In the genomic region with DNA sequence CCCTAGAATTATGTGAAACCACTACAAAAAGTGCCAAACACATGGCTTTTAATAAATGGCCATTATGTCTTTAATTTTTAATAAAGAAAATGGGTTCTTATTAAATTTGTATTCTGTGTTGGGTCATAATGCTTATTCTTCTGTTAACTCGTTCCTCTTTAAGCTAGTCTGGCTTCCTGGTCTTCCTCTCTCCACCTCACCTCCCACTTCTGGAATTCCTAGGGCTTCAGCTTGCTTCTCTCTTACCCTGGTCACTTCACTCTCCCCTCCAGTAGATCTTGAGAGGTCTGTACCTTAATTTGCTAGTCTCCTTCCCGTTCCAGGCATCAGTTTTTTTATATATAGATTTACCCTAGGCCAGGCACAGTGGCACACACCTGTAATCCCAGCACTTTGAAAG, we compare ENCODE assay signal across 8 cellular contexts.
DNase-seq lines count a peak whose midpoint lies in the region; TF ChIP-seq lines count a peak whose summit lies in the region.

No MANE protein-coding gene starts in this region.

- H3K9me3 ChIP-seq in iPS-15b (ENCODE audit: control insufficient read depth, insufficient read depth, low read length): no peaks in the 10 kb centered on the region

- peak overlapping the region; percentile 82 for H3K27ac Mint-ChIP-seq in activated naive CD4-positive, alpha-beta T cell treated with anti-CD3 and anti-CD28 coated beads, Interleukin-2, amount 50 U/mL, for 24 hours
- H3K27ac Mint-ChIP-seq in activated CD4-positive, alpha-beta memory T cell treated with anti-CD3 and anti-CD28 coated beads, Interleukin-2, amount 10 ng/mL, durations not matched to agents 7 days and 5 days: no peak overlapping the region
- H3K27ac Mint-ChIP-seq in type B pancreatic cell: peak overlapping the region; percentile 64

- H3K4me1 Mint-ChIP-seq in activated naive CD4-positive, alpha-beta T cell treated with anti-CD3 and anti-CD28 coated beads, Interleukin-2, amount 50 U/mL, for 24 hours: peaks cover 44% of the 10 kb centered on the region
- H3K4me1 Mint-ChIP-seq in activated CD4-positive, alpha-beta memory T cell treated with anti-CD3 and anti-CD28 coated beads, Interleukin-2, amount 10 ng/mL, durations not matched to agents 7 days and 5 days: peaks cover 42% of the 10 kb centered on the region
- peaks cover 28% of the 10 kb centered on the region for H3K4me1 Mint-ChIP-seq in type B pancreatic cell (ENCODE audit: unreplicated experiment)

- POLR2A ChIA-PET in activated CD4-positive, alpha-beta memory T cell treated with anti-CD3 and anti-CD28 coated beads, Interleukin-2, amount 10 ng/mL, durations not matched to agents 7 days and 5 days (lab: Charles Lee): interaction anchor here (1.2 to 6.5 kb wide), 4 partner anchors 11 to 216 kb away, joined by 3 to 56 read pairs (median 4); partner anchors contain the start of genes CDK13 and RALA

- H3K36me3 Mint-ChIP-seq in activated naive CD4-positive, alpha-beta T cell treated with anti-CD3 and anti-CD28 coated beads, Interleukin-2, amount 50 U/mL, for 24 hours: no peaks in the 10 kb centered on the region
- no peaks in the 10 kb centered on the region for H3K36me3 Mint-ChIP-seq in activated CD4-positive, alpha-beta memory T cell treated with anti-CD3 and anti-CD28 coated beads, Interleukin-2, amount 10 ng/mL, durations not matched to agents 7 days and 5 days (ENCODE audit: low read depth)
- peaks cover 3% of the 10 kb centered on the region for H3K36me3 Mint-ChIP-seq in type B pancreatic cell

- CTCF ChIA-PET in activated CD4-positive, alpha-beta memory T cell treated with anti-CD3 and anti-CD28 coated beads, Interleukin-2, amount 10 ng/mL, durations not matched to agents 7 days and 5 days (lab: Charles Lee): interaction anchor here (4.7 to 6.0 kb wide), 2 partner anchors 12 to 155 kb away, joined by 22 to 70 read pairs; no protein-coding TSS in a partner anchor

- H3K27me3 Mint-ChIP-seq in activated naive CD4-positive, alpha-beta T cell treated with anti-CD3 and anti-CD28 coated beads, Interleukin-2, amount 50 U/mL, for 24 hours: no peaks in the 10 kb centered on the region
- H3K27me3 Mint-ChIP-seq in activated CD4-positive, alpha-beta memory T cell treated with anti-CD3 and anti-CD28 coated beads, Interleukin-2, amount 10 ng/mL, durations not matched to agents 7 days and 5 days: no peaks in the 10 kb centered on the region
- peaks cover 7% of the 10 kb centered on the region for H3K27me3 Mint-ChIP-seq in type B pancreatic cell

- peak overlapping the region; percentile 96 for H3K4me3 Mint-ChIP-seq in activated naive CD4-positive, alpha-beta T cell treated with anti-CD3 and anti-CD28 coated beads, Interleukin-2, amount 50 U/mL, for 24 hours
- peak overlapping the region; percentile 90 for H3K4me3 Mint-ChIP-seq in activated CD4-positive, alpha-beta memory T cell treated with anti-CD3 and anti-CD28 coated beads, Interleukin-2, amount 10 ng/mL, durations not matched to agents 7 days and 5 days
- peak overlapping the region; percentile 88 for H3K4me3 Mint-ChIP-seq in type B pancreatic cell

- no peak for TF ChIP-seq CTCF in type B pancreatic cell (conservative IDR thresholded peaks at IDR 0.05)

- peak overlapping the region; percentile 54 for H3K4me3 ChIP-seq in iPS-15b (ENCODE audit: low read depth, low read length)

- H3K9ac ChIP-seq in iPS-15b (ENCODE audit: low read depth, low read length): no peak overlapping the region

- no peak for DNase-seq in activated naive CD4-positive, alpha-beta T cell treated with Interleukin-2 at 50 U/mL for 16 hours
- no peak for DNase-seq in activated CD4-positive, alpha-beta memory T cell treated with anti-CD3 and anti-CD28 coated beads, Interleukin-2, amount 10 ng/mL, durations not matched to agents 7 days and 5 days
- DNase-seq in type B pancreatic cell (ENCODE audit: extremely low spot score, unreplicated experiment) (no peak), SW 1271 (lab: John Stamatoyannopoulos, UW) (no peak), NCI-H1694 (lab: John Stamatoyannopoulos, UW) (no peak), RPMI8226 (no peak)

- peaks cover 10% of the 10 kb centered on the region for H3K4me1 ChIP-seq in iPS-15b (ENCODE audit: control insufficient read depth, insufficient read depth, low read length)

- H3K9me3 Mint-ChIP-seq in activated naive CD4-positive, alpha-beta T cell treated with anti-CD3 and anti-CD28 coated beads, Interleukin-2, amount 50 U/mL, for 24 hours: no peaks in the 10 kb centered on the region
- no peaks in the 10 kb centered on the region for H3K9me3 Mint-ChIP-seq in activated CD4-positive, alpha-beta memory T cell treated with anti-CD3 and anti-CD28 coated beads, Interleukin-2, amount 10 ng/mL, durations not matched to agents 7 days and 5 days
- no peaks in the 10 kb centered on the region for H3K9me3 Mint-ChIP-seq in type B pancreatic cell

- H3K36me3 ChIP-seq in iPS-15b (ENCODE audit: control insufficient read depth, insufficient read depth, low read length): no peaks in the 10 kb centered on the region

- peaks cover 11% of the 10 kb centered on the region for H3K27me3 ChIP-seq in iPS-15b (ENCODE audit: control insufficient read depth, insufficient read depth, low read length)
